ENCODE assay signal across 11 cellular contexts in genomic region chr3:11569156-11569741, GRCh38.
DNase-seq lines count a peak whose midpoint lies in the region; ATAC-seq, FAIRE-seq and TF ChIP-seq lines count a peak whose summit lies in the region.
"Had no signal": no experiment of that assay in that cellular context is flagged by ENCODE, and none has a peak within 500 bp of the region (broad histone marks: within the 10 kb centered on the region; RNA-seq: fewer than 3 reads in every experiment).

No MANE protein-coding gene starts in this region.

- H3K9me2 ChIP-seq in PC-9 (ENCODE audit: insufficient read depth): no peaks in the 10 kb centered on the region

- H3K27me3 Mint-ChIP-seq in mesothelial cell of epicardium (ENCODE audit: low read depth): no peaks in the 10 kb centered on the region

- peaks cover 58% of the 10 kb centered on the region for H3K79me2 ChIP-seq in PC-9 (ENCODE audit: low read depth)

- no peaks in the 10 kb centered on the region for H3K9me3 Mint-ChIP-seq in mesothelial cell of epicardium
- H3K9me3 Mint-ChIP-seq: T-helper 2 cell treated with Interferon-gamma antibody and Interleukin-4, amounts not matched to agents 5 μg/mL and 100 μg/mL, for 36 hours had no signal

- intact Hi-C loops in PC-9 (cut with micrococcal nuclease; ENCODE audit: unreplicated experiment): loop anchor here (5.0 kb wide), 1 partner anchor 73 kb away; the partner anchor contains the start of gene VGLL4
- intact Hi-C loops in breast epithelium (cut with DNase I; ENCODE audit: low total_unique reads): no loop called here

- H3K9me3 ChIP-seq in PC-9 (ENCODE audit: insufficient read depth, low read depth) (no peaks in the 10 kb centered on the region), breast epithelium (no peaks in the 10 kb centered on the region)

- DNase-seq in PC-9: no peak
- no peak for DNase-seq in breast epithelium (ENCODE audit: low spot score in 2 of 2)
- no peak for DNase-seq in mesothelial cell of epicardium (ENCODE audit: low spot score in 2 of 2, unreplicated experiment in 2 of 2)
- DNase-seq in GM19239 (ENCODE audit: insufficient read length, low spot score): no peak
- no peak for DNase-seq in NCI-H2227 (lab: John Stamatoyannopoulos, UW; ENCODE audit: unreplicated experiment)
- DNase-seq: DND-41, Kasumi-1, NCI-H69 had no signal

- peak overlapping the region; percentile 56 for H3K27ac Mint-ChIP-seq in mesothelial cell of epicardium

- peaks cover 5% of the 10 kb centered on the region for H3K4me1 Mint-ChIP-seq in mesothelial cell of epicardium

- H3K27ac ChIP-seq in PC-9: peak overlapping the region; percentile 96
- peak overlapping the region; percentile 93 to 100 for H3K27ac ChIP-seq in breast epithelium
- H3K27ac ChIP-seq in temporal lobe (ENCODE audit: low read depth, low read length): peak overlapping the region; percentile 95

- TF ChIP-seq POLR2A in breast epithelium (IDR thresholded peaks at IDR 0.05): no peak
- no peak for TF ChIP-seq POLR2A in GM18505 (IDR thresholded peaks at IDR 0.05; ENCODE audit: borderline replicate concordance, extremely low read depth, insufficient read depth, insufficient read length)

- H2AFZ ChIP-seq in PC-9: no peak overlapping the region

- TF ChIP-seq CTCF in PC-9 (conservative IDR thresholded peaks at IDR 0.05): no peak
- no peak for TF ChIP-seq CTCF in breast epithelium (IDR thresholded peaks at IDR 0.05)
- no peak for TF ChIP-seq CTCF in mesothelial cell of epicardium (IDR thresholded peaks at IDR 0.05; ENCODE audit: unreplicated experiment)

- peaks cover 27% of the 10 kb centered on the region for H3F3A ChIP-seq in PC-9 (ENCODE audit: insufficient read depth, low read depth)

- H3K4me3 ChIP-seq in PC-9 (peak overlapping the region; percentile 21; the same call in 1 of the 2 replicates), breast epithelium (peak overlapping the region in 2 of 3 donors; percentile 18 to 61)

- H3K4me1 ChIP-seq in PC-9 (replicated peaks; ENCODE audit: insufficient read depth) (peaks cover 34% of the 10 kb centered on the region), breast epithelium (peaks cover 8 to 14% of the 10 kb centered on the region in 2 donors)

- FAIRE-seq in GM19239 (lab: Jason Lieb, UNC): no peak

- CTCF ChIA-PET in PC-9 (lab: Charles Lee): no interaction called here

- H3K27me3 ChIP-seq in PC-9 (ENCODE audit: insufficient read depth, low read depth) (no peaks in the 10 kb centered on the region), breast epithelium (no peaks in the 10 kb centered on the region)

- H3K4me3 Mint-ChIP-seq in mesothelial cell of epicardium: no peak overlapping the region
- H3K4me3 Mint-ChIP-seq: T-helper 2 cell treated with Interferon-gamma antibody and Interleukin-4, amounts not matched to agents 5 μg/mL and 100 μg/mL, for 36 hours had no signal

- no TSS peak for BruUV-seq in PC-9 (replicated peaks; lab: Mats Ljungman, UMichigan)

- peaks cover 39% of the 10 kb centered on the region for H4K20me1 ChIP-seq in PC-9 (ENCODE audit: insufficient read depth)

- H3K4me2 ChIP-seq in PC-9: peak overlapping the region; percentile 82

- no peak for ATAC-seq in GM18505 (IDR thresholded peaks at IDR 0.05; ENCODE audit: unreplicated experiment)

- H3K36me3 Mint-ChIP-seq in mesothelial cell of epicardium: peaks cover 12% of the 10 kb centered on the region

- POLR2A ChIA-PET in PC-9 (lab: Charles Lee; ENCODE audit: unreplicated experiment): no interaction called here

- no peaks in the 10 kb centered on the region; the same call in 1 of the 2 replicates for H3K36me3 ChIP-seq in PC-9 (ENCODE audit: low read depth)
- no peaks in the 10 kb centered on the region for H3K36me3 ChIP-seq in breast epithelium
